ENCODE assay signal across 8 cellular contexts in genomic region chr19:11693505-11694499, GRCh38. TPM values are rescaled to one million over a fixed set of nuclear protein-coding genes. Genes with fewer than 3 reads are reported as not detected.
DNase-seq lines count a peak whose midpoint lies in the region; FAIRE-seq and TF ChIP-seq lines count a peak whose summit lies in the region.

No MANE protein-coding gene starts in this region.

- no peaks in the 10 kb centered on the region for H3K36me3 Mint-ChIP-seq in activated CD4-positive, alpha-beta T cell treated with anti-CD3 and anti-CD28 coated beads, Interleukin-2, amount 10 ng/mL, durations not matched to agents 24 days and 14 days (ENCODE audit: low read depth)

- no peaks in the 10 kb centered on the region for H3K9me1 ChIP-seq in keratinocyte (ENCODE audit: control insufficient read depth, extremely low read depth, insufficient read depth, low read length)

- intact Hi-C loops in activated CD4-positive, alpha-beta T cell treated with anti-CD3 and anti-CD28 coated beads, Interleukin-2, amount 10 ng/mL, durations not matched to agents 24 days and 14 days (cut with micrococcal nuclease) = no loop called here
- intact Hi-C loops in testis (cut with DNase I; ENCODE audit: low total_unique reads) = no loop called here

- dilution Hi-C loops in keratinocyte (cut with MboI; ENCODE audit: extremely low pct_ligation_motif_present, low sequenced_read_pairs) = no loop called here

- H3K79me2 ChIP-seq in keratinocyte (ENCODE audit: control insufficient read depth, insufficient read depth, low read length) = peaks cover 2% of the 10 kb centered on the region

- H3K4me1 Mint-ChIP-seq in activated CD4-positive, alpha-beta T cell treated with anti-CD3 and anti-CD28 coated beads, Interleukin-2, amount 10 ng/mL, durations not matched to agents 24 days and 14 days = peaks cover 4% of the 10 kb centered on the region

- no peak for DNase-seq in activated CD4-positive, alpha-beta T cell treated with anti-CD3 and anti-CD28 coated beads, Interleukin-2, amount 10 ng/mL, durations not matched to agents 24 days and 14 days
- no peak for DNase-seq in activated CD4-positive, alpha-beta T cell treated with anti-CD3 and anti-CD28 coated beads for 4 hours
- DNase-seq in NCI-H2081 treated with DMSO at 0.1 percent for 48 hours (lab: John Stamatoyannopoulos, UW) = peak; percentile 9
- peak; percentile 58 for DNase-seq in amniotic epithelial cell (ENCODE audit: low read depth)
- DNase-seq in keratinocyte (ENCODE audit: low read depth, low spot score) = peak; percentile 32
- no peak for DNase-seq in testis
- DNase-seq in ecto neural progenitor cell (ENCODE audit: low spot score) = no peak
- DNase-seq in activated CD4-positive, alpha-beta T cell treated with anti-CD3 and anti-CD28 coated beads, Interleukin-2, amount 50 U/mL, for 4 hours = no peak

- peaks cover 17% of the 10 kb centered on the region for H3K27me3 Mint-ChIP-seq in activated CD4-positive, alpha-beta T cell treated with anti-CD3 and anti-CD28 coated beads, Interleukin-2, amount 10 ng/mL, durations not matched to agents 24 days and 14 days

- no peaks in the 10 kb centered on the region for H4K20me1 ChIP-seq in keratinocyte (ENCODE audit: control insufficient read depth, extremely low read depth, insufficient read depth, low read length)

- 18 to 23% methylated on average over 13 to 16 of the region's 16 CpGs for WGBS in testis, 2 donors

- H3K9me3 ChIP-seq in keratinocyte (ENCODE audit: control insufficient read depth, low read depth, low read length) (no peaks in the 10 kb centered on the region), testis (no peaks in the 10 kb centered on the region)

- FAIRE-seq in keratinocyte (lab: Jason Lieb, UNC) = peak; percentile 53

- H3K4me3 Mint-ChIP-seq in activated CD4-positive, alpha-beta T cell treated with anti-CD3 and anti-CD28 coated beads, Interleukin-2, amount 10 ng/mL, durations not matched to agents 24 days and 14 days = peak overlapping the region; percentile 56

- peak overlapping the region; percentile 95 for H2AFZ ChIP-seq in keratinocyte (ENCODE audit: control insufficient read depth, low read length)

- TF ChIP-seq CTCF in keratinocyte (optimal IDR thresholded peaks at IDR 0.05 in 1 of 3, IDR thresholded peaks at IDR 0.05 in 1 of 3, conservative IDR thresholded peaks at IDR 0.05 in 1 of 3; ENCODE audit: extremely low read depth in 1 of 3, insufficient read depth in 2 of 3, low read length in 3 of 3) = peak in 1 of 3 experiments; percentile 8
- TF ChIP-seq CTCF in testis (IDR thresholded peaks at IDR 0.05) = no peak

- peak overlapping the region; percentile 82 for H3K9ac ChIP-seq in keratinocyte (ENCODE audit: control insufficient read depth, extremely low read depth, insufficient read depth, low read length)

- no peaks in the 10 kb centered on the region for H3K36me3 ChIP-seq in keratinocyte (ENCODE audit: control insufficient read depth in 2 of 2, extremely low read depth in 1 of 2, insufficient read depth in 2 of 2, low read length in 2 of 2)
- no peaks in the 10 kb centered on the region for H3K36me3 ChIP-seq in testis (ENCODE audit: low read depth, missing control alignments)

- peaks cover 23% of the 10 kb centered on the region for H3K9me3 Mint-ChIP-seq in activated CD4-positive, alpha-beta T cell treated with anti-CD3 and anti-CD28 coated beads, Interleukin-2, amount 10 ng/mL, durations not matched to agents 24 days and 14 days

- H3K27me3 ChIP-seq in keratinocyte (ENCODE audit: control insufficient read depth, extremely low read depth, insufficient read depth, low read length) (no peaks in the 10 kb centered on the region), testis (no peaks in the 10 kb centered on the region)

- TF ChIP-seq POLR2A in testis (IDR thresholded peaks at IDR 0.05) = no peak

- no peak overlapping the region for H3K27ac Mint-ChIP-seq in activated CD4-positive, alpha-beta T cell treated with anti-CD3 and anti-CD28 coated beads, Interleukin-2, amount 10 ng/mL, durations not matched to agents 24 days and 14 days

- H3K4me1 ChIP-seq in keratinocyte (ENCODE audit: control insufficient read depth, extremely low read depth, insufficient read depth, low read length) (peaks cover 3% of the 10 kb centered on the region), testis (peaks cover 5% of the 10 kb centered on the region)

- H3K27ac ChIP-seq in keratinocyte (ENCODE audit: control insufficient read depth, insufficient read depth, low read length) (peak overlapping the region; percentile 71), testis (peak overlapping the region; percentile 47 to 84)

- peak overlapping the region; percentile 68 for H3K4me2 ChIP-seq in keratinocyte (ENCODE audit: control insufficient read depth, extremely low read depth, insufficient read depth, low read depth, low read length)

- H3K4me3 ChIP-seq in keratinocyte (ENCODE audit: control insufficient read depth in 2 of 3, extremely low read depth in 1 of 3, insufficient read depth in 2 of 3, low read depth in 1 of 3, low read length in 3 of 3) (peak overlapping the region; percentile 62 to 90 (median 81)), testis (peak overlapping the region; percentile 73 to 82)

RNA-seq across cellular contexts. Expression of gene ZNF823, which starts 44.9 kb away (rescaled TPM):
- 2.4 and 3.0 TPM in 2 replicates for total RNA-seq in activated CD4-positive, alpha-beta T cell treated with anti-CD3 and anti-CD28 coated beads, Interleukin-2, amount 10 ng/mL, durations not matched to agents 24 days and 14 days
- polyA plus RNA-seq in keratinocyte (3.7 to 6.3 TPM (median 5.6 TPM) in 3 replicates), testis (ENCODE audit: insufficient read depth, low read depth, low replicate concordance) (1.6 TPM)
- polyA plus RNA-seq in keratinocyte (2011; ENCODE audit: low read depth) = 6.5 TPM
- polyA plus RNA-seq in keratinocyte (2011; cell fraction: cytosol; rRNA removed) = 1.8 and 4.4 TPM in 2 replicates
- polyA plus RNA-seq in keratinocyte (2011; cell fraction: nucleus; rRNA removed) = 8.4 and 9.0 TPM in 2 replicates
- 2.4 and 5.0 TPM in 2 replicates for polyA plus RNA-seq in keratinocyte (2012; ENCODE audit: low replicate concordance)
- 1.9 to 14.2 TPM (median 9.9 TPM) in 3 replicates for polyA minus RNA-seq in keratinocyte
- polyA minus RNA-seq in keratinocyte (2011; cell fraction: cytosol; rRNA and poly(A)+ RNA removed) = 7.5 TPM
- polyA minus RNA-seq in keratinocyte (2011; cell fraction: nucleus; rRNA and poly(A)+ RNA removed) = 5.6 and 8.6 TPM in 2 replicates
- total RNA-seq in testis = 1 to 10 TPM; 2.1 to 5.2 TPM

Comparison
In these comparisons a context has a peak if more than half of its experiments do, and no peak if none do; other contexts are left out.
1. DNase-seq: peak in NCI-H2081 treated with DMSO at 0.1 percent for 48 hours (single experiment), amniotic epithelial cell (single experiment) and keratinocyte (single experiment); none in activated CD4-positive, alpha-beta T cell treated with anti-CD3 and anti-CD28 coated beads, Interleukin-2, amount 10 ng/mL, durations not matched to agents 24 days and 14 days (single experiment), activated CD4-positive, alpha-beta T cell treated with anti-CD3 and anti-CD28 coated beads for 4 hours (0 of 2), testis (single experiment), ecto neural progenitor cell (single experiment) and activated CD4-positive, alpha-beta T cell treated with anti-CD3 and anti-CD28 coated beads, Interleukin-2, amount 50 U/mL, for 4 hours (0 of 2).